Comparison of ENCODE assay signal across 19 cellular contexts in genomic region chr3:32056559-32057290, GRCh38.
"Had no signal": no experiment of that assay in that cellular context is flagged by ENCODE, and none has a peak within 500 bp of the region (broad histone marks: within the 10 kb centered on the region; RNA-seq: fewer than 3 reads in every experiment).

No MANE protein-coding gene starts in this region.

- ATAC-seq: gastroesophageal sphincter, heart right ventricle, natural killer cell had no signal

- H3K4me3 ChIP-seq: esophagus muscularis mucosa, gastroesophageal sphincter, heart right ventricle, transverse colon, uterus had no signal

- DNase-seq: activated naive CD4-positive, alpha-beta T cell treated with anti-CD3 and anti-CD28 coated beads for 36 hours; aorta; brain microvascular endothelial cell; effector CD8-positive, alpha-beta T cell; heart right ventricle; immature natural killer cell; mesenchymal stem cell; natural killer cell; stimulated activated CD4-positive, alpha-beta T cell treated with anti-CD3 and anti-CD28 coated beads, Interleukin-12 subunit alpha, Interleukin-12 subunit beta, amount 100 ng/mL, for 4 hours; stimulated activated CD4-positive, alpha-beta T cell treated with anti-CD3 and anti-CD28 coated beads, Interleukin-1b, Interleukin-23, amount 100 ng/mL, for 48 hours; stimulated activated CD8-positive, alpha-beta memory T cell treated with anti-CD3 and anti-CD28 coated beads, Interleukin-4, amount 100 ng/mL, for 48 hours; stimulated activated naive CD4-positive, alpha-beta T cell treated with Interleukin-2 at 50 U/mL for 16 hours; T1000; transverse colon; uterus had no signal

- H3K4me1 ChIP-seq: esophagus muscularis mucosa, gastroesophageal sphincter, heart right ventricle, uterus had no signal

- H3K27me3 ChIP-seq: brain microvascular endothelial cell, esophagus muscularis mucosa, gastroesophageal sphincter, heart right ventricle, neutrophil, transverse colon, uterus had no signal

- H3K27ac ChIP-seq: brain microvascular endothelial cell, esophagus muscularis mucosa, gastroesophageal sphincter, heart right ventricle, neutrophil, transverse colon, uterus had no signal

- H3K4me1 Mint-ChIP-seq: central memory CD8-positive, alpha-beta T cell; immature natural killer cell; natural killer cell had no signal

- H3K9me3 Mint-ChIP-seq: activated naive CD4-positive, alpha-beta T cell treated with anti-CD3 and anti-CD28 coated beads for 36 hours; central memory CD8-positive, alpha-beta T cell; natural killer cell had no signal

- H3K36me3 Mint-ChIP-seq: immature natural killer cell, natural killer cell had no signal

- H3K9me3 ChIP-seq: esophagus muscularis mucosa, gastroesophageal sphincter, heart right ventricle, neutrophil, transverse colon, uterus had no signal

- H3K27ac Mint-ChIP-seq: activated naive CD4-positive, alpha-beta T cell treated with anti-CD3 and anti-CD28 coated beads for 36 hours; immature natural killer cell; natural killer cell had no signal

- H3K4me3 Mint-ChIP-seq: activated naive CD4-positive, alpha-beta T cell treated with anti-CD3 and anti-CD28 coated beads for 36 hours; central memory CD8-positive, alpha-beta T cell; immature natural killer cell; natural killer cell had no signal

- H3K36me3 ChIP-seq: brain microvascular endothelial cell, esophagus muscularis mucosa, gastroesophageal sphincter, heart right ventricle, neutrophil, transverse colon, uterus had no signal
